In the genomic region with DNA sequence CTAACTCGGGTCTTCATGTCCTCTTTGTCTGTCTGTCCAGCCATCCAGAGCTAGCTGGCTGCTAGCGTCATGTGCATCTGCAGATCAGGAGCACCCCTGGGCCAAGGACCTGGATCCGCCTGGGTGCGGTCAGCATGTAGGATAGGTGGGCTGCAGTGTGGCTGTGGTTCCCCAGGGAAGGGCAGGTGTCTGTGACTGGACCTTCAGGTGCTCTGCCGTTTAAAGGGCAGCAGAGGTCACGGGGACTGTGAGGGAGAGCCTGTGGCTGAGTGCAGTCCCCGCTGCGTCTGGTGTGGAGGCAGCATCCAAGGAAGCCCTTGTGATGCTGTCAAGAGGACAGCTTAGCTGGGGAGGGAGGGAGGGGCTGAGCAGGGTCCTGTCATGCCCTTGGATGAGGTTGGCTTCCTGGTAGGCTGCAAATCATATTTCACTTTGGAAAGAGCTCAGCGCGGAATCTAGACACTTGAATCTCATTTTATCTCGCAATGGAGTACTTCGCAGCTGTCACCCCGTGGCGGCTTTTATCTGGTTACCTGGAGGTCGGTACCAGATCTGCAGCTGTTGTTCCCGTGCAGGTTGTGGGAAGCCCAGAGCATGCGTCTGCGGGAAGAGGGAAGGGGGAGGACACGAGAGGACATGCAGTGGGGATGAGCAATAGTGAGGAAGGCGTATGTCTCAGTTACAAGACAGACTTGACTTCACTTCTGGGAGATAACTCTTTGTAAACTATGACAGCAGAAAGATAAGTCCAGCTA, we compare ENCODE assay signal across 1 cellular context.
TF ChIP-seq lines count a peak whose summit lies in the region.

No MANE protein-coding gene starts in this region.

TF ChIP-seq in H1, 55 proteins besides CTCF, POLR2A, EP300 and RAD21:
- TF ChIP-seq GABPA (IDR thresholded peaks at IDR 0.05; ENCODE audit: borderline replicate concordance, insufficient read depth, low read length), result no peak
- TF ChIP-seq KDM1A (IDR thresholded peaks at IDR 0.05; ENCODE audit: borderline replicate concordance, low read length), result no peak
- TF ChIP-seq ASH2L (IDR thresholded peaks at IDR 0.05; ENCODE audit: low read length), result no peak
- no peak for TF ChIP-seq CEBPB (IDR thresholded peaks at IDR 0.05; ENCODE audit: low read depth, low read length)
- no peak for TF ChIP-seq SIX5 (IDR thresholded peaks at IDR 0.05; ENCODE audit: low read depth, low read length)
- no peak for TF ChIP-seq HDAC6 (IDR thresholded peaks at IDR 0.05; ENCODE audit: low read depth, low read length)
- TF ChIP-seq CREB1 (IDR thresholded peaks at IDR 0.05), result no peak
- no peak for TF ChIP-seq KDM5A (IDR thresholded peaks at IDR 0.05; ENCODE audit: low read length)
- TF ChIP-seq SRF (IDR thresholded peaks at IDR 0.05; ENCODE audit: low read depth, low read length), result no peak
- TF ChIP-seq, protein P1, sequence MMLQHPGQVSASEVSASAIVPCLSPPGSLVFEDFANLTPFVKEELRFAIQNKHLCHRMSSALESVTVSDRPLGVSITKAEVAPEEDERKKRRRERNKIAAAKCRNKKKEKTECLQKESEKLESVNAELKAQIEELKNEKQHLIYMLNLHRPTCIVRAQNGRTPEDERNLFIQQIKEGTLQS (IDR thresholded peaks at IDR 0.05; ENCODE audit: insufficient read depth, low read depth, low read length), result no peak
- no peak for TF ChIP-seq BACH1 (IDR thresholded peaks at IDR 0.05; ENCODE audit: low read length)
- TF ChIP-seq SIN3A (conservative IDR thresholded peaks at IDR 0.05 in 1 of 2, IDR thresholded peaks at IDR 0.05 in 1 of 2; ENCODE audit: low read depth in 1 of 2, low read length in 2 of 2), result no peak
- TF ChIP-seq TEAD4 (IDR thresholded peaks at IDR 0.05; ENCODE audit: low read depth, low read length), result no peak
- TF ChIP-seq POLR2AphosphoS5 (IDR thresholded peaks at IDR 0.05; ENCODE audit: low read depth, low read length), result no peak
- no peak for TF ChIP-seq CBX5 (IDR thresholded peaks at IDR 0.05; ENCODE audit: low read depth, low read length)
- TF ChIP-seq, protein P2, sequence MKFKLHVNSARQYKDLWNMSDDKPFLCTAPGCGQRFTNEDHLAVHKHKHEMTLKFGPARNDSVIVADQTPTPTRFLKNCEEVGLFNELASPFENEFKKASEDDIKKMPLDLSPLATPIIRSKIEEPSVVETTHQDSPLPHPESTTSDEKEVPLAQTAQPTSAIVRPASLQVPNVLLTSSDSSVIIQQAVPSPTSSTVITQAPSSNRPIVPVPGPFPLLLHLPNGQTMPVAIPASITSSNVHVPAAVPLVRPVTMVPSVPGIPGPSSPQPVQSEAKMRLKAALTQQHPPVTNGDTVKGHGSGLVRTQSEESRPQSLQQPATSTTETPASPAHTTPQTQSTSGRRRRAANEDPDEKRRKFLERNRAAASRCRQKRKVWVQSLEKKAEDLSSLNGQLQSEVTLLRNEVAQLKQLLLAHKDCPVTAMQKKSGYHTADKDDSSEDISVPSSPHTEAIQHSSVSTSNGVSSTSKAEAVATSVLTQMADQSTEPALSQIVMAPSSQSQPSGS (IDR thresholded peaks at IDR 0.05; ENCODE audit: low read length), result no peak
- no peak for TF ChIP-seq JUND (IDR thresholded peaks at IDR 0.05; ENCODE audit: low read length)
